In the genomic region with DNA sequence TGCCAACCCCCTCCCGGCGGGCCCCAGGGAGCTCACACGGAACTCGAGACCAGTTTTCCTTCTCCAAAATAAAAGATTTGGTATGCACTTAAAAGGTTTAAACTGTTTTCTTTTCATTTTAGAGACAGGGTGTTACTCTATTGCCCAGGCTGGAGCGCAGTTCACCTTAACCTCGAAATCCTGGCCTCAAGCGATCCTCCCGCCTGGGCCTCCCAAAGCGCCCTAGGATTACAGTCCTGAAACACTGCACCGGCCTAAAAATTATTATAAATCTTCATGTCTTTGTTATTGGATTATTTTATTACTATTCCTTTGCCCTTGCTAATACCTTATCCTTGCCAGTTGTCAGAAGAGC, we compare ENCODE assay signal across 2 cellular contexts.
TF ChIP-seq lines count a peak whose summit lies in the region.

No MANE protein-coding gene starts in this region.

TF ChIP-seq in SK-N-SH, 30 proteins besides CTCF, POLR2A, EP300 and RAD21 (continued from another document):
- TF ChIP-seq REST (IDR thresholded peaks at IDR 0.05; ENCODE audit: low read depth, low read length): no peak
- TF ChIP-seq MAX (IDR thresholded peaks at IDR 0.05; ENCODE audit: low read depth): no peak
- TF ChIP-seq, protein P1, sequence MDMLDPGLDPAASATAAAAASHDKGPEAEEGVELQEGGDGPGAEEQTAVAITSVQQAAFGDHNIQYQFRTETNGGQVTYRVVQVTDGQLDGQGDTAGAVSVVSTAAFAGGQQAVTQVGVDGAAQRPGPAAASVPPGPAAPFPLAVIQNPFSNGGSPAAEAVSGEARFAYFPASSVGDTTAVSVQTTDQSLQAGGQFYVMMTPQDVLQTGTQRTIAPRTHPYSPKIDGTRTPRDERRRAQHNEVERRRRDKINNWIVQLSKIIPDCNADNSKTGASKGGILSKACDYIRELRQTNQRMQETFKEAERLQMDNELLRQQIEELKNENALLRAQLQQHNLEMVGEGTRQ (IDR thresholded peaks at IDR 0.05; ENCODE audit: borderline replicate concordance, low read depth, low read length): no peak

TF ChIP-seq in SK-N-SH treated with all-trans-retinoic acid at 6 μM for 48 hours, 23 proteins besides CTCF, POLR2A, EP300 and RAD21 (continued from another document):
- TF ChIP-seq, protein P2, sequence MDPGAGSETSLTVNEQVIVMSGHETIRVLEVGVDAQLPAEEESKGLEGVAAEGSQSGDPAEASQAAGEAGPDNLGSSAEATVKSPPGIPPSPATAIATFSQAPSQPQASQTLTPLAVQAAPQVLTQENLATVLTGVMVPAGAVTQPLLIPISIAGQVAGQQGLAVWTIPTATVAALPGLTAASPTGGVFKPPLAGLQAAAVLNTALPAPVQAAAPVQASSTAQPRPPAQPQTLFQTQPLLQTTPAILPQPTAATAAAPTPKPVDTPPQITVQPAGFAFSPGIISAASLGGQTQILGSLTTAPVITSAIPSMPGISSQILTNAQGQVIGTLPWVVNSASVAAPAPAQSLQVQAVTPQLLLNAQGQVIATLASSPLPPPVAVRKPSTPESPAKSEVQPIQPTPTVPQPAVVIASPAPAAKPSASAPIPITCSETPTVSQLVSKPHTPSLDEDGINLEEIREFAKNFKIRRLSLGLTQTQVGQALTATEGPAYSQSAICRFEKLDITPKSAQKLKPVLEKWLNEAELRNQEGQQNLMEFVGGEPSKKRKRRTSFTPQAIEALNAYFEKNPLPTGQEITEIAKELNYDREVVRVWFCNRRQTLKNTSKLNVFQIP (CRISPR knock-in tag; IDR thresholded peaks at IDR 0.05; ENCODE audit: borderline replicate concordance, low read depth): no peak
- TF ChIP-seq ZNF8 (CRISPR knock-in tag; IDR thresholded peaks at IDR 0.05) (no peak), ISL1 (CRISPR knock-in tag; IDR thresholded peaks at IDR 0.05) (no peak), SNAI2 (CRISPR knock-in tag; IDR thresholded peaks at IDR 0.05) (no peak), ZNF565 (CRISPR knock-in tag; conservative IDR thresholded peaks at IDR 0.05; ENCODE audit: low read depth) (no peak), ZFP30 (CRISPR knock-in tag; IDR thresholded peaks at IDR 0.05) (no peak), CSDC2 (CRISPR knock-in tag; IDR thresholded peaks at IDR 0.05) (no peak), PPARA (CRISPR knock-in tag; IDR thresholded peaks at IDR 0.05; ENCODE audit: borderline replicate concordance) (no peak), CREB5 (CRISPR knock-in tag; IDR thresholded peaks at IDR 0.05; ENCODE audit: low read depth) (no peak), TOX (CRISPR knock-in tag; IDR thresholded peaks at IDR 0.05; ENCODE audit: borderline replicate concordance) (no peak)
